ENCODE assay signal across 1 cellular context in the genomic region with DNA sequence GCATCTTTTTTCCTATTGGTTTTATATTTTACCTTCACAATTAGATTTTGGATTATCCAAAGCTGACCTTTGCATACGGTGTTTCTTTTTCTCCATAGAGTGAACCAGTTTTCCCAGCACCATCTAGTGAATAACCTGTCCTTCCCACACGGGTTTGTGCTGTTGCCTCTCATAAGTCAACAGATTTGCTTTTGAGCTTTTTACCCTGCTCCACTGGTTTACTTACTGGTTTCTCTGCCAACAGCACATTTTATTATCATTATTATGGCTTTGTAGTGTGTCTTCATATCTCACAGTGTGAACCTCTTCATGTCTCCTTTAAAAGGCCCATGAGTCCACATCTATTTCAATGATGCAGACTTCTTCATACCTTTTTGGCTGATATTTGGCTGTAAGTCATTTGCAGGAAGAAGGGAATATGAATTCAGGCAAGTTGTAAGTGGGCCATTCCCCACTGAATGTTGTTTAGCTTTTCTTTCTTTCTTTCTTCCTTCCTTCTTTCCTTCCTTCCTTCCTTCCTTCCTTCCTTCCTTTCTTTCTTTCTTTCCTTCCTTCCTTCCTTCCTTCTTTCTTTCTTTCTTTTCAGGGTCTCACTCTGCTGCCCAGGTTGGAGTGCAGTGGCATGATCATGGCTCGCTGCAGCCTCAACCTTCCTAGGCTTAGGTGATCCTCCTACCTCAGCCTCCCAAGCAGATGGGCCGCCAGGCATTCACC.
TF ChIP-seq lines count a peak whose summit lies in the region.

No MANE protein-coding gene starts in this region.

TF ChIP-seq in HEK293, 187 proteins besides CTCF, POLR2A, EP300 and RAD21:
- TF ChIP-seq, protein P1, sequence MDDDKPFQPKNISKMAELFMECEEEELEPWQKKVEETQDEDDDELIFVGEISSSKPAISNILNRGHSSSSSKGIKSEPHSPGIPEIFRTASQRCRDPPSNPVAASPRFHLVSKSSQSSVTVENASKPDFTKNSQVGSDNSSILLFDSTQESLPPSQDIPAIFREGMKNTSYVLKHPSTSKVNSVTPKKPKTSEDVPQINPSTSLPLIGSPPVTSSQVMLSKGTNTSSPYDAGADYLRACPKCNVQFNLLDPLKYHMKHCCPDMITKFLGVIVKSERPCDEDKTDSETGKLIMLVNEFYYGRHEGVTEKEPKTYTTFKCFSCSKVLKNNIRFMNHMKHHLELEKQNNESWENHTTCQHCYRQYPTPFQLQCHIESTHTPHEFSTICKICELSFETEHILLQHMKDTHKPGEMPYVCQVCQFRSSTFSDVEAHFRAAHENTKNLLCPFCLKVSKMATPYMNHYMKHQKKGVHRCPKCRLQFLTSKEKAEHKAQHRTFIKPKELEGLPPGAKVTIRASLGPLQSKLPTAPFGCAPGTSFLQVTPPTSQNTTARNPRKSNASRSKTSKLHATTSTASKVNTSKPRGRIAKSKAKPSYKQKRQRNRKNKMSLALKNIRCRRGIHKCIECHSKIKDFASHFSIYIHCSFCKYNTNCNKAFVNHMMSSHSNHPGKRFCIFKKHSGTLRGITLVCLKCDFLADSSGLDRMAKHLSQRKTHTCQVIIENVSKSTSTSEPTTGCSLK (tag by site-specific recombination; IDR thresholded peaks at IDR 0.05) = no peak
- TF ChIP-seq ZNF366 (tag by site-specific recombination; conservative IDR thresholded peaks at IDR 0.05) = peak; percentile 91
